ENCODE assay signal across 19 cellular contexts in the genomic region with DNA sequence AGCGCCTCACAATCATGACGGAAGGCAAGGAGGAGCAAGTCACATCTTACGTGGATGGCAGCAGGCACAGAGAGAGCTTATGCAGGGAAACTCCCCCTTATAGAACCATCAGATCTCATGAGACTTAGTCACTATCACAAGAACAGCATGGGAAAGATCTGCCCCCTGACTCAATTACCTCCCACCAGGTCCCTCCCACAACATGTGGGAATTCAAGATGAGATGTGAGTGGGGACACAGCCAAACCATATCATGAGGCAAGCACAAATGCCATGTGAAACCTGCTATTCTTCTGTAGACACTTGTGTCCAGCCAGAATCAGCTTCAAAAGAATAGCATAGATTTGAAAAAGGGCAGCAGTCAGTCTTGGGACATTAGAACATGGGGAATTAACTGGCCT. TPM values are rescaled to one million over a fixed set of nuclear protein-coding genes. Genes with fewer than 3 reads are reported as not detected.
DNase-seq lines count a peak whose midpoint lies in the region; ATAC-seq and TF ChIP-seq lines count a peak whose summit lies in the region.
"Not testable (repeated sequence)": the region's sequence is repeated elsewhere in the genome, so short reads cannot be mapped to it uniquely, and the experiment has no call there.
"Had no signal": no experiment of that assay in that cellular context is flagged by ENCODE, and none has a peak within 500 bp of the region (broad histone marks: within the 10 kb centered on the region; RNA-seq: fewer than 3 reads in every experiment).

No MANE protein-coding gene starts in this region.

- peaks cover 4 to 21% of the 10 kb centered on the region in 2 experiments; a peak in 3 of 4 replicates for H3K4me1 ChIP-seq in HCT116 (ENCODE audit: control insufficient read depth in 1 of 2, insufficient read depth in 2 of 2, low read length in 2 of 2)
- peaks cover 44% of the 10 kb centered on the region for H3K4me1 ChIP-seq in KMS-11 (ENCODE audit: low read depth, poor library complexity, severe bottlenecking)
- peaks cover 56% of the 10 kb centered on the region for H3K4me1 ChIP-seq in adipocyte (ENCODE audit: control insufficient read depth, insufficient read depth, low read length)
- H3K4me1 ChIP-seq in neutrophil (ENCODE audit: control insufficient read depth in 1 of 2, insufficient read depth in 1 of 2, low read depth in 1 of 2, low read length in 1 of 2) = peaks cover 12 to 35% of the 10 kb centered on the region in 2 experiments

- H2AFZ ChIP-seq in HCT116 (ENCODE audit: low read depth, low read length, poor library complexity, severe bottlenecking) = not testable (repeated sequence)
- peak overlapping the region; percentile 43 for H2AFZ ChIP-seq in KMS-11 (ENCODE audit: low read depth)

- DNase-seq in DMS53 (lab: John Stamatoyannopoulos, UW) (peak; percentile 42), SK-N-DZ (ENCODE audit: low spot score) (peak; percentile 67), fibroblast of pulmonary artery (ENCODE audit: low read depth) (peak; percentile 34)
- DNase-seq in HCT116 (ENCODE audit: low read depth, low spot score); adipocyte (ENCODE audit: low read depth): not testable (repeated sequence)

- not testable (repeated sequence) for H3K79me2 ChIP-seq in HCT116 (ENCODE audit: insufficient read depth, low read length); KMS-11 (ENCODE audit: insufficient read depth, low read depth)

- CTCF ChIA-PET in HCT116 (lab: Charles Lee) = not testable (repeated sequence)

- POLR2A ChIA-PET in HCT116 (lab: Charles Lee) = not testable (repeated sequence)

- not testable (repeated sequence) for BruUV-seq in HCT116 (replicated peaks; lab: Mats Ljungman, UMichigan)

- RAD21 ChIA-PET in HCT116 (lab: Charles Lee; ENCODE audit: low non-redundant PET in 1 of 2, low total read pairs in 2 of 2, uncharacterized antibody in 2 of 2, unreplicated experiment in 2 of 2) = not testable (repeated sequence)

- not testable (repeated sequence) for TF ChIP-seq RAD21 in HCT116 (IDR thresholded peaks at IDR 0.05; ENCODE audit: low read depth)

- H3K9me3 ChIP-seq in HCT116 (ENCODE audit: control insufficient read depth in 1 of 2, insufficient read depth in 1 of 2, low read depth in 1 of 2, low read length in 2 of 2); adipocyte (ENCODE audit: control insufficient read depth, low read length); neutrophil: not testable (repeated sequence)

- intact Hi-C loops in HCT116 (cut with micrococcal nuclease) = not testable (repeated sequence)

- not testable (repeated sequence) for TF ChIP-seq CTCF in HCT116 (IDR thresholded peaks at IDR 0.05 in 2 of 3, conservative IDR thresholded peaks at IDR 0.05 in 1 of 3; ENCODE audit: borderline replicate concordance in 1 of 3, insufficient read depth in 1 of 3, low read depth in 2 of 3, low read length in 2 of 3); KMS-11 (conservative IDR thresholded peaks at IDR 0.05; ENCODE audit: low read depth, low read length); fibroblast of pulmonary artery (IDR thresholded peaks at IDR 0.05; ENCODE audit: low read length, missing control alignments); neutrophil (IDR thresholded peaks at IDR 0.05)

- peak overlapping the region; percentile 53 for H3K27ac ChIP-seq in HCT116 (ENCODE audit: low read depth, low read length)
- H3K27ac ChIP-seq in KMS-11 = peak overlapping the region; percentile 83; the same call in 1 of the 2 replicates
- peak overlapping the region; percentile 84 for H3K27ac ChIP-seq in neutrophil

- H3K4me3 ChIP-seq in HCT116 (replicated peaks in 1 of 2; ENCODE audit: low read depth in 1 of 2, low read length in 2 of 2); KMS-11 (IDR thresholded peaks at IDR 0.05; ENCODE audit: insufficient read depth, low read depth, low read length); fibroblast of pulmonary artery (replicated peaks; ENCODE audit: low read depth, low read length): not testable (repeated sequence)
- H3K4me3 ChIP-seq in adipocyte (ENCODE audit: low read length) (peak overlapping the region; percentile 25), neutrophil (ENCODE audit: low read depth in 1 of 2, low read length in 1 of 2) (peak overlapping the region in 1 of 2 experiments; percentile 20)

- not testable (repeated sequence) for H3K9me2 ChIP-seq in HCT116 (ENCODE audit: insufficient read depth)

- not testable (repeated sequence) for H4K20me1 ChIP-seq in HCT116 (ENCODE audit: insufficient read depth); KMS-11 (ENCODE audit: insufficient read depth)

- not testable (repeated sequence) for H3K36me3 ChIP-seq in HCT116 (ENCODE audit: control insufficient read depth in 1 of 2, insufficient read depth in 2 of 2, low read length in 2 of 2); KMS-11 (ENCODE audit: insufficient read depth); adipocyte (ENCODE audit: control insufficient read depth, insufficient read depth, low read length, severe bottlenecking); neutrophil

- H3K9ac ChIP-seq in HCT116 (ENCODE audit: low read length) (peak overlapping the region; percentile 14; the same call in 1 of the 2 replicates), KMS-11 (peak overlapping the region; percentile 44; the same call in 1 of the 2 replicates), adipocyte (ENCODE audit: low read length) (peak overlapping the region; percentile 65)

- H3K4me2 ChIP-seq in HCT116 (ENCODE audit: low read length) = peak overlapping the region; percentile 29
- peak overlapping the region; percentile 99 for H3K4me2 ChIP-seq in KMS-11

- not testable (repeated sequence) for TF ChIP-seq POLR2A in HCT116 (IDR thresholded peaks at IDR 0.05; ENCODE audit: borderline replicate concordance, extremely low read depth, insufficient read depth, insufficient read length)

- H3K27me3 ChIP-seq in HCT116 (ENCODE audit: insufficient read depth, low read length); KMS-11 (ENCODE audit: insufficient read depth, low read depth); adipocyte (replicated peaks; ENCODE audit: control insufficient read depth, insufficient read depth, low read length); neutrophil: not testable (repeated sequence)

- not testable (repeated sequence) for ATAC-seq in HCT116

RNA-seq across cellular contexts. Expression of a gene that starts 32.2 kb away (rescaled TPM):
- total RNA-seq in HCT116 (2021; ENCODE audit: unreplicated experiment) = not detected
- polyA plus RNA-seq in HCT116 (2012) = not detected in 2 replicates
- polyA plus RNA-seq in SK-N-DZ (2014; cell fraction: cytosol; rRNA removed) = not detected in 2 replicates
- not detected in 2 replicates for polyA plus RNA-seq in SK-N-DZ (2014; cell fraction: nucleus; rRNA removed)
- total RNA-seq: activated CD4-positive, alpha-beta T cell treated with anti-CD3 and anti-CD28 coated beads, Interleukin-2, amount 10 ng/mL, durations not matched to agents 24 days and 14 days; activated CD8-positive, alpha-beta memory T cell treated with anti-CD3 and anti-CD28 coated beads for 36 hours; adrenal gland; breast epithelium; CD4-positive, alpha-beta memory T cell; colonic mucosa; G401; lung; NCI-H460; right cardiac atrium; subcutaneous adipose tissue; ureter had no signal
- polyA plus RNA-seq: adrenal gland; CD4-positive, alpha-beta memory T cell; lung; right cardiac atrium had no signal

Comparison
In these comparisons a context has a peak if more than half of its experiments do, and no peak if none do; other contexts are left out.
1. H3K9ac ChIP-seq: peak in every context shown above with its lines; median percentile 65 in adipocyte; 44 in KMS-11; 14 in HCT116.